Comparison of ENCODE assay signal across 16 cellular contexts in genomic region chr5:153704110-153704509, GRCh38.
DNase-seq lines count a peak whose midpoint lies in the region; ATAC-seq and TF ChIP-seq lines count a peak whose summit lies in the region.
"Had no signal": no experiment of that assay in that cellular context is flagged by ENCODE, and none has a peak within 500 bp of the region (broad histone marks: within the 10 kb centered on the region; RNA-seq: fewer than 3 reads in every experiment).

No MANE protein-coding gene starts in this region.

- H3K27me3 ChIP-seq in right cardiac atrium (ENCODE audit: control insufficient read depth, insufficient read depth) (no peaks in the 10 kb centered on the region), PC-9 (ENCODE audit: insufficient read depth, low read depth) (peaks cover 12% of the 10 kb centered on the region; the same call in 1 of the 2 replicates)

- DNase-seq in Right ventricle myocardium inferior (ENCODE audit: missing footprints), result no peak
- DNase-seq in right cardiac atrium, result no peak
- no peak for DNase-seq in left ventricle myocardium superior
- DNase-seq in left cardiac atrium, result no peak
- DNase-seq in cerebellum (ENCODE audit: low spot score), result peak; percentile 13
- DNase-seq in foreskin melanocyte, result no peak
- no peak for DNase-seq in PC-9
- DNase-seq: AML-193; Caco-2; CD4-positive, alpha-beta T cell; GDM1; HCEC 1CT had no signal

- H3K36me3 ChIP-seq in PC-9 (ENCODE audit: low read depth), result no peaks in the 10 kb centered on the region

- H3K27ac ChIP-seq in right cardiac atrium (ENCODE audit: low read length) (no peak overlapping the region), PC-9 (no peak overlapping the region)
- H3K27ac ChIP-seq: 22Rv1, A549, C4-2B had no signal

- ATAC-seq in Right ventricle myocardium inferior (peak; percentile 76), right cardiac atrium (no peak), left ventricle myocardium superior (peak; percentile 95), left cardiac atrium (no peak)
- ATAC-seq: A549, GM23338 had no signal

- H3K4me1 ChIP-seq in right cardiac atrium (ENCODE audit: control insufficient read depth, insufficient read depth, low read length) (no peaks in the 10 kb centered on the region), PC-9 (replicated peaks; ENCODE audit: insufficient read depth) (no peaks in the 10 kb centered on the region)
- H3K4me1 ChIP-seq: A549, Caco-2 had no signal

- H3K79me2 ChIP-seq in PC-9 (ENCODE audit: low read depth), result no peaks in the 10 kb centered on the region

- no peaks in the 10 kb centered on the region for H3K9me2 ChIP-seq in PC-9 (ENCODE audit: insufficient read depth)

- intact Hi-C loops in Right ventricle myocardium inferior (cut with DNase I), result no loop called here
- intact Hi-C loops in right cardiac atrium (cut with DNase I), result no loop called here
- intact Hi-C loops in left ventricle myocardium superior (cut with micrococcal nuclease), result no loop called here
- intact Hi-C loops in left cardiac atrium (cut with DNase I), result no loop called here
- intact Hi-C loops in PC-9 (cut with micrococcal nuclease; ENCODE audit: unreplicated experiment), result no loop called here

- H3K4me3 ChIP-seq in right cardiac atrium (ENCODE audit: low read length) (no peak overlapping the region), PC-9 (no peak overlapping the region)
- H3K4me3 ChIP-seq: A549, GM23338 had no signal

- H2AFZ ChIP-seq in PC-9, result no peak overlapping the region
- H2AFZ ChIP-seq: GM23338 had no signal

- no peaks in the 10 kb centered on the region for H4K20me1 ChIP-seq in PC-9 (ENCODE audit: insufficient read depth)

- POLR2A ChIA-PET in PC-9 (lab: Charles Lee; ENCODE audit: unreplicated experiment), result no interaction called here

- H3K9me3 ChIP-seq in right cardiac atrium (ENCODE audit: control insufficient read depth, low read length), result no peaks in the 10 kb centered on the region
- no peaks in the 10 kb centered on the region for H3K9me3 ChIP-seq in PC-9 (ENCODE audit: insufficient read depth, low read depth)
- H3K9me3 ChIP-seq: A549, Caco-2 had no signal

- H3K4me2 ChIP-seq in PC-9, result no peak overlapping the region
- H3K4me2 ChIP-seq: A549, GM23338 had no signal

- CTCF ChIA-PET in PC-9 (lab: Charles Lee), result no interaction called here

- TF ChIP-seq CTCF in PC-9 (conservative IDR thresholded peaks at IDR 0.05), result no peak

- BruUV-seq in PC-9 (replicated peaks; lab: Mats Ljungman, UMichigan), result no TSS peak

- no peaks in the 10 kb centered on the region for H3F3A ChIP-seq in PC-9 (ENCODE audit: insufficient read depth, low read depth)

Comparison
In these comparisons a context has a peak if more than half of its experiments do, and no peak if none do; other contexts are left out.
1. ATAC-seq: peak in Right ventricle myocardium inferior (single experiment) and left ventricle myocardium superior (single experiment); none in right cardiac atrium (0 of 2) and left cardiac atrium (0 of 2).